Comparison of ENCODE assay signal across 14 cellular contexts in genomic region chr18:3350566-3351527, GRCh38.
DNase-seq lines count a peak whose midpoint lies in the region; ATAC-seq, FAIRE-seq and TF ChIP-seq lines count a peak whose summit lies in the region.
"Had no signal": no experiment of that assay in that cellular context is flagged by ENCODE, and none has a peak within 500 bp of the region (broad histone marks: within the 10 kb centered on the region; RNA-seq: fewer than 3 reads in every experiment).

No MANE protein-coding gene starts in this region.

- H4K8ac ChIP-seq in H1 (ENCODE audit: extremely low read depth, insufficient read depth, low read length), result no peak overlapping the region

- H3K27ac ChIP-seq in H1 (ENCODE audit: low read depth, low read length), result no peak overlapping the region
- no peak overlapping the region for H3K27ac ChIP-seq in stomach

- H2BK15ac ChIP-seq in H1 (ENCODE audit: low read length), result no peak overlapping the region; the same call in 1 of the 2 replicates

- H3K27me3 Mint-ChIP-seq in activated CD4-positive, alpha-beta memory T cell treated with anti-CD3 and anti-CD28 coated beads for 36 hours, result peaks cover 7% of the 10 kb centered on the region
- peaks cover 7% of the 10 kb centered on the region for H3K27me3 Mint-ChIP-seq in activated CD4-positive, alpha-beta memory T cell treated with anti-CD3 and anti-CD28 coated beads, Interleukin-2, amount 10 ng/mL, durations not matched to agents 7 days and 5 days
- H3K27me3 Mint-ChIP-seq in stimulated activated memory B cell treated with anti-CD40 and anti-IgM and Interleukin-4, amounts not matched to agents 10 μg/mL and 1 μg/mL and 100 μg/mL, for 72 hours, result no peaks in the 10 kb centered on the region
- H3K27me3 Mint-ChIP-seq: activated B cell treated with CpG ODN at 0.5 μM for 24 hours had no signal

- no peak overlapping the region for H3K23ac ChIP-seq in H1 (ENCODE audit: insufficient read length)

- H3K14ac ChIP-seq in H1 (ENCODE audit: insufficient read length), result no peak overlapping the region

- no peak overlapping the region for H2BK120ac ChIP-seq in H1 (replicated peaks; ENCODE audit: low read depth, low read length)

- DNase-seq in activated CD4-positive, alpha-beta memory T cell treated with anti-CD3 and anti-CD28 coated beads for 36 hours, result peak; percentile 16
- DNase-seq in activated CD4-positive, alpha-beta memory T cell treated with anti-CD3 and anti-CD28 coated beads, Interleukin-2, amount 10 ng/mL, durations not matched to agents 7 days and 5 days, result no peak
- DNase-seq in NCI-H226, result peak; percentile 55
- DNase-seq in H1 (ENCODE audit: low read depth in 1 of 2, low spot score in 2 of 2), result no peak
- DNase-seq in renal cortical epithelial cell (ENCODE audit: low read depth), result peak; percentile 79
- no peak for DNase-seq in stomach
- DNase-seq: activated B cell treated with CpG ODN at 0.5 μM for 24 hours; DND-41; NCI-H774; SK-N-SH; stimulated activated naive CD4-positive, alpha-beta T cell had no signal

- WGBS in H1 (ENCODE audit: extremely low coverage in 1 of 2, insufficient coverage in 1 of 2, insufficient read length in 1 of 2, insufficient replicate concordance in 2 of 2, low coverage in 1 of 2, low lambda C conversion rate in 2 of 2, missing lambda C conversion rate in 1 of 2), 2 experiments, result 86% methylated on average over 11 of the region's 11 CpGs; no CpG with 5 or more reads in 1 of the 2 experiments
- WGBS in stomach, 5 donors, result 71 to 77% (median 76%) methylated on average over 11 of the region's 11 CpGs

- no peaks in the 10 kb centered on the region for H3K23me2 ChIP-seq in H1 (ENCODE audit: low read depth, low read length)

- H3K4me1 ChIP-seq in H1 (replicated peaks in 1 of 4; ENCODE audit: control insufficient read depth in 3 of 4, insufficient read depth in 4 of 4, low read length in 3 of 4) (no peaks in the 10 kb centered on the region; a peak in 2 of 7 replicates), stomach (no peaks in the 10 kb centered on the region)

- H3K9me3 Mint-ChIP-seq in activated CD4-positive, alpha-beta memory T cell treated with anti-CD3 and anti-CD28 coated beads for 36 hours, result no peaks in the 10 kb centered on the region
- no peaks in the 10 kb centered on the region for H3K9me3 Mint-ChIP-seq in activated CD4-positive, alpha-beta memory T cell treated with anti-CD3 and anti-CD28 coated beads, Interleukin-2, amount 10 ng/mL, durations not matched to agents 7 days and 5 days
- no peaks in the 10 kb centered on the region for H3K9me3 Mint-ChIP-seq in stimulated activated memory B cell treated with anti-CD40 and anti-IgM and Interleukin-4, amounts not matched to agents 10 μg/mL and 1 μg/mL and 100 μg/mL, for 72 hours
- H3K9me3 Mint-ChIP-seq: activated B cell treated with CpG ODN at 0.5 μM for 24 hours had no signal

- CTCF ChIA-PET in activated CD4-positive, alpha-beta memory T cell treated with anti-CD3 and anti-CD28 coated beads for 36 hours (lab: Charles Lee), result interaction anchor here (1.0 to 1.7 kb wide), 2 partner anchors 30 to 104 kb away, joined by 3 to 6 read pairs; no protein-coding TSS in a partner anchor
- CTCF ChIA-PET in activated CD4-positive, alpha-beta memory T cell treated with anti-CD3 and anti-CD28 coated beads, Interleukin-2, amount 10 ng/mL, durations not matched to agents 7 days and 5 days (lab: Charles Lee), result interaction anchor here (0.8 kb wide), 1 partner anchor 314 kb away, joined by 3 read pairs; no protein-coding TSS in a partner anchor
- CTCF ChIA-PET in H1 (lab: Charles Lee; ENCODE audit: partially characterized antibody), result interaction anchor here (0.6 to 1.8 kb wide), 5 partner anchors 24 to 315 kb away, joined by 3 to 7 read pairs (median 3); no protein-coding TSS in a partner anchor

- no peak overlapping the region for H3K4me3 ChIP-seq in H1 (ENCODE audit: extremely low read depth in 1 of 4, insufficient read depth in 2 of 4, low read depth in 3 of 4, low read length in 4 of 4)
- H3K4me3 ChIP-seq in stomach, result no peak overlapping the region

- no peak overlapping the region for H4K5ac ChIP-seq in H1 (ENCODE audit: insufficient read length, low read depth, low read length)

- no peak overlapping the region for H3K56ac ChIP-seq in H1 (replicated peaks; ENCODE audit: insufficient read length, low read depth, low read length)

- H2AK5ac ChIP-seq in H1 (ENCODE audit: low read depth, low read length), result no peak overlapping the region

- H4K91ac ChIP-seq in H1 (replicated peaks; ENCODE audit: insufficient read length, low read length), result no peak overlapping the region

- no peak overlapping the region for H3K4me2 ChIP-seq in H1 (ENCODE audit: insufficient read depth in 1 of 2, low read depth in 2 of 2, low read length in 2 of 2)
- H3K4me2 ChIP-seq: SK-N-SH had no signal

- no peak overlapping the region for H2BK12ac ChIP-seq in H1 (ENCODE audit: low read depth, low read length)

- no peak for TF ChIP-seq EP300 in H1 (IDR thresholded peaks at IDR 0.05; ENCODE audit: borderline replicate concordance in 1 of 2, low read depth in 2 of 2, low read length in 2 of 2)
- TF ChIP-seq EP300 in stomach (IDR thresholded peaks at IDR 0.05), result no peak

- no peak overlapping the region for H2BK5ac ChIP-seq in H1 (ENCODE audit: low read depth, low read length)

- no peak overlapping the region for H3K18ac ChIP-seq in H1 (ENCODE audit: extremely low read depth, low read length)

- no peaks in the 10 kb centered on the region for H3K79me1 ChIP-seq in H1 (ENCODE audit: low read depth, low read length)

- H3K4me1 Mint-ChIP-seq in activated CD4-positive, alpha-beta memory T cell treated with anti-CD3 and anti-CD28 coated beads for 36 hours (ENCODE audit: low read depth), result peaks cover 6% of the 10 kb centered on the region
- peaks cover 2% of the 10 kb centered on the region for H3K4me1 Mint-ChIP-seq in activated CD4-positive, alpha-beta memory T cell treated with anti-CD3 and anti-CD28 coated beads, Interleukin-2, amount 10 ng/mL, durations not matched to agents 7 days and 5 days
- no peaks in the 10 kb centered on the region for H3K4me1 Mint-ChIP-seq in stimulated activated memory B cell treated with anti-CD40 and anti-IgM and Interleukin-4, amounts not matched to agents 10 μg/mL and 1 μg/mL and 100 μg/mL, for 72 hours
- H3K4me1 Mint-ChIP-seq: activated B cell treated with CpG ODN at 0.5 μM for 24 hours had no signal

- H3K27me3 ChIP-seq in H1 (replicated peaks in 1 of 4; ENCODE audit: control insufficient read depth in 3 of 4, extremely low read depth in 1 of 4, insufficient read depth in 3 of 4, low read length in 3 of 4), result no peaks in the 10 kb centered on the region
- no peaks in the 10 kb centered on the region for H3K27me3 ChIP-seq in stomach

- H3K9me3 ChIP-seq in H1 (ENCODE audit: insufficient read depth in 2 of 2, low read depth in 1 of 2, low read length in 1 of 2) (no peaks in the 10 kb centered on the region), stomach (no peaks in the 10 kb centered on the region)
- H3K9me3 ChIP-seq: SK-N-SH had no signal

- POLR2A ChIA-PET in activated CD4-positive, alpha-beta memory T cell treated with anti-CD3 and anti-CD28 coated beads for 36 hours (lab: Charles Lee), result no interaction called here
- POLR2A ChIA-PET in activated CD4-positive, alpha-beta memory T cell treated with anti-CD3 and anti-CD28 coated beads, Interleukin-2, amount 10 ng/mL, durations not matched to agents 7 days and 5 days (lab: Charles Lee), result no interaction called here
- POLR2A ChIA-PET in H1 (lab: Charles Lee; ENCODE audit: partially characterized antibody), result interaction anchor here (0.9 to 1.7 kb wide), 4 partner anchors 20 to 82 kb away, joined by 3 to 7 read pairs (median 3); no protein-coding TSS in a partner anchor

- no peak overlapping the region for H3K9ac ChIP-seq in H1 (replicated peaks in 1 of 4; ENCODE audit: extremely low read depth in 1 of 4, low read depth in 3 of 4, low read length in 3 of 4)
- H3K9ac ChIP-seq: SK-N-SH had no signal

- no peak for TF ChIP-seq RAD21 in H1 (IDR thresholded peaks at IDR 0.05 in 1 of 2, conservative IDR thresholded peaks at IDR 0.05 in 1 of 2; ENCODE audit: low read depth in 2 of 2, low read length in 2 of 2)

- no peaks in the 10 kb centered on the region for H4K20me1 ChIP-seq in H1 (replicated peaks in 1 of 2; ENCODE audit: control insufficient read depth in 1 of 2, insufficient read depth in 2 of 2, low read length in 2 of 2)

- no peak for ATAC-seq in GM18520 (IDR thresholded peaks at IDR 0.05; ENCODE audit: unreplicated experiment)
- ATAC-seq in stimulated activated memory B cell treated with anti-CD40 and anti-IgM and Interleukin-4, amounts not matched to agents 10 μg/mL and 1 μg/mL and 100 μg/mL, for 72 hours, result no peak

- no peak overlapping the region for H3K4me3 Mint-ChIP-seq in activated CD4-positive, alpha-beta memory T cell treated with anti-CD3 and anti-CD28 coated beads for 36 hours
- H3K4me3 Mint-ChIP-seq in activated CD4-positive, alpha-beta memory T cell treated with anti-CD3 and anti-CD28 coated beads, Interleukin-2, amount 10 ng/mL, durations not matched to agents 7 days and 5 days, result no peak overlapping the region
- no peak overlapping the region for H3K4me3 Mint-ChIP-seq in stimulated activated memory B cell treated with anti-CD40 and anti-IgM and Interleukin-4, amounts not matched to agents 10 μg/mL and 1 μg/mL and 100 μg/mL, for 72 hours
- H3K4me3 Mint-ChIP-seq: activated B cell treated with CpG ODN at 0.5 μM for 24 hours had no signal

- FAIRE-seq in H1 (lab: Jason Lieb, UNC), result no peak

- H2AFZ ChIP-seq in H1 (ENCODE audit: low read length), result 0 out of 2 replicates have a peak overlapping the region, but pooled peaks have one; percentile 76

- no peaks in the 10 kb centered on the region for H3K79me2 ChIP-seq in H1 (ENCODE audit: control insufficient read depth in 1 of 2, insufficient read depth in 2 of 2, low read length in 2 of 2)

- H2BK20ac ChIP-seq in H1 (ENCODE audit: low read length), result no peak overlapping the region

- no peak for TF ChIP-seq CTCF in H1 (IDR thresholded peaks at IDR 0.05; ENCODE audit: control extremely low read depth in 1 of 3, insufficient read depth in 1 of 3, low read depth in 1 of 3, low read length in 3 of 3)
- no peak for TF ChIP-seq CTCF in stomach (IDR thresholded peaks at IDR 0.05)

- H3K27ac Mint-ChIP-seq in activated CD4-positive, alpha-beta memory T cell treated with anti-CD3 and anti-CD28 coated beads for 36 hours, result no peak overlapping the region
- no peak overlapping the region for H3K27ac Mint-ChIP-seq in activated CD4-positive, alpha-beta memory T cell treated with anti-CD3 and anti-CD28 coated beads, Interleukin-2, amount 10 ng/mL, durations not matched to agents 7 days and 5 days
- H3K27ac Mint-ChIP-seq in stimulated activated memory B cell treated with anti-CD40 and anti-IgM and Interleukin-4, amounts not matched to agents 10 μg/mL and 1 μg/mL and 100 μg/mL, for 72 hours, result no peak overlapping the region
- H3K27ac Mint-ChIP-seq: activated B cell treated with CpG ODN at 0.5 μM for 24 hours, progenitor cell of endocrine pancreas had no signal

- H3K36me3 ChIP-seq in H1 (ENCODE audit: control insufficient read depth in 2 of 4, insufficient read depth in 4 of 4, low read length in 3 of 4), result no peaks in the 10 kb centered on the region
- H3K36me3 ChIP-seq in stomach, result no peaks in the 10 kb centered on the region

- peak overlapping the region; percentile 29 for H3K4ac ChIP-seq in H1 (replicated peaks; ENCODE audit: insufficient read length, low read depth, low read length)

- H3K36me3 Mint-ChIP-seq in activated CD4-positive, alpha-beta memory T cell treated with anti-CD3 and anti-CD28 coated beads for 36 hours, result no peaks in the 10 kb centered on the region
- H3K36me3 Mint-ChIP-seq in activated CD4-positive, alpha-beta memory T cell treated with anti-CD3 and anti-CD28 coated beads, Interleukin-2, amount 10 ng/mL, durations not matched to agents 7 days and 5 days (ENCODE audit: low read depth), result no peaks in the 10 kb centered on the region
- no peaks in the 10 kb centered on the region for H3K36me3 Mint-ChIP-seq in stimulated activated memory B cell treated with anti-CD40 and anti-IgM and Interleukin-4, amounts not matched to agents 10 μg/mL and 1 μg/mL and 100 μg/mL, for 72 hours

- TF ChIP-seq POLR2A in H1 (IDR thresholded peaks at IDR 0.05; ENCODE audit: control extremely low read depth in 1 of 2, low read depth in 2 of 2, low read length in 2 of 2), result no peak
- TF ChIP-seq POLR2A in stomach (IDR thresholded peaks at IDR 0.05), result no peak

- intact Hi-C loops in activated CD4-positive, alpha-beta memory T cell treated with anti-CD3 and anti-CD28 coated beads for 36 hours (cut with micrococcal nuclease), result no loop called here
- intact Hi-C loops in stomach (cut with DNase I; ENCODE audit: low total_unique reads), result no loop called here

Comparison
In these comparisons a context has a peak if more than half of its experiments do, and no peak if none do; other contexts are left out.
1. DNase-seq: peak in activated CD4-positive, alpha-beta memory T cell treated with anti-CD3 and anti-CD28 coated beads for 36 hours (single experiment), NCI-H226 (single experiment) and renal cortical epithelial cell (single experiment); none in activated CD4-positive, alpha-beta memory T cell treated with anti-CD3 and anti-CD28 coated beads, Interleukin-2, amount 10 ng/mL, durations not matched to agents 7 days and 5 days (single experiment), H1 (0 of 2) and stomach (single experiment).